28 cellular contexts compared by ENCODE assay signal in genomic region chr14:35167496-35167895, GRCh38.
"Had no signal": no experiment of that assay in that cellular context is flagged by ENCODE, and none has a peak within 500 bp of the region (broad histone marks: within the 10 kb centered on the region; RNA-seq: fewer than 3 reads in every experiment).

No MANE protein-coding gene starts in this region.

- FAIRE-seq: small intestine, urothelium cell line had no signal

- H3K4me3 Mint-ChIP-seq: nephron; neural progenitor cell; stimulated activated effector memory CD8-positive, alpha-beta T cell treated with anti-CD3 and anti-CD28 coated beads, Interleukin-12 subunit alpha, Interleukin-12 subunit beta, amount 100 ng/mL, for 72 hours; stimulated activated naive B cell treated with anti-CD40 and anti-IgM and Interleukin-4, amounts not matched to agents 10 μg/mL and 1 μg/mL and 100 μg/mL, for 72 hours; stimulated activated naive CD8-positive, alpha-beta T cell treated with anti-CD3 and anti-CD28 coated beads, Interleukin-15, Interleukin-2, amounts not matched to agents 100 ng/mL and 50 ng/mL, for 24 hours had no signal

- ATAC-seq: psoas muscle; right cardiac atrium; right lobe of liver; stimulated activated effector memory CD8-positive, alpha-beta T cell treated with anti-CD3 and anti-CD28 coated beads, Interleukin-12 subunit alpha, Interleukin-12 subunit beta, amount 100 ng/mL, for 72 hours; stimulated activated naive B cell treated with anti-CD40 and anti-IgM and Interleukin-4, amounts not matched to agents 10 μg/mL and 1 μg/mL and 100 μg/mL, for 72 hours had no signal

- H3K27me3 Mint-ChIP-seq: progenitor cell of endocrine pancreas; stimulated activated naive B cell treated with anti-CD40 and anti-IgM and Interleukin-4, amounts not matched to agents 10 μg/mL and 1 μg/mL and 100 μg/mL, for 72 hours; stimulated activated naive CD8-positive, alpha-beta T cell treated with anti-CD3 and anti-CD28 coated beads, Interleukin-15, Interleukin-2, amounts not matched to agents 100 ng/mL and 50 ng/mL, for 24 hours had no signal

- H3K9ac ChIP-seq: neural progenitor cell, parathyroid adenoma had no signal

- H3K9me3 ChIP-seq: ovary, psoas muscle, right lobe of liver, stomach, thoracic aorta, thyroid gland, tibial nerve, upper lobe of left lung, vagina had no signal

- DNase-seq: occipital lobe; ovary; posterior cingulate gyrus; psoas muscle; right cardiac atrium; right lobe of liver; sigmoid colon; small intestine; stimulated activated CD4-positive, alpha-beta T cell treated with anti-CD3 and anti-CD28 coated beads, Interleukin-15, amount 100 ng/mL, for 24 hours; stimulated activated CD4-positive, alpha-beta T cell treated with anti-CD3 and anti-CD28 coated beads, Interleukin-2, amount 100 ng/mL, for 24 hours; stimulated activated CD4-positive, alpha-beta T cell treated with anti-CD3 and anti-CD28 coated beads, Interleukin-2, amount 100 ng/mL, for 48 hours; stimulated activated CD4-positive, alpha-beta T cell treated with anti-CD3 and anti-CD28 coated beads, Interleukin-4, amount 100 ng/mL, for 24 hours; stimulated activated naive B cell treated with anti-CD40 and anti-IgM and Interleukin-4, amounts not matched to agents 10 μg/mL and 1 μg/mL and 100 μg/mL, for 72 hours; stimulated activated naive CD4-positive, alpha-beta T cell treated with Interleukin-2 at 50 U/mL for 16 hours; stomach; thyroid gland; trophoblast cell; upper lobe of left lung had no signal

- H3K4me1 Mint-ChIP-seq: nephron, neural progenitor cell had no signal

- H3K4me3 ChIP-seq: neural progenitor cell, ovary, psoas muscle, right lobe of liver, sigmoid colon, stomach, thoracic aorta, thyroid gland, tibial nerve, upper lobe of left lung, vagina had no signal

- H3K27ac Mint-ChIP-seq: nephron; neural progenitor cell; progenitor cell of endocrine pancreas; stimulated activated effector memory CD8-positive, alpha-beta T cell treated with anti-CD3 and anti-CD28 coated beads, Interleukin-12 subunit alpha, Interleukin-12 subunit beta, amount 100 ng/mL, for 72 hours; stimulated activated naive B cell treated with anti-CD40 and anti-IgM and Interleukin-4, amounts not matched to agents 10 μg/mL and 1 μg/mL and 100 μg/mL, for 72 hours; stimulated activated naive CD8-positive, alpha-beta T cell treated with anti-CD3 and anti-CD28 coated beads, Interleukin-15, Interleukin-2, amounts not matched to agents 100 ng/mL and 50 ng/mL, for 24 hours had no signal

- H3K36me3 ChIP-seq: neural progenitor cell, ovary, right lobe of liver, sigmoid colon, thoracic aorta, thyroid gland, upper lobe of left lung, vagina had no signal

- H3K27ac ChIP-seq: neural progenitor cell, ovary, parathyroid adenoma, psoas muscle, right lobe of liver, sigmoid colon, stomach, thoracic aorta, thyroid gland, tibial nerve, upper lobe of left lung, vagina had no signal

- H3K9me3 Mint-ChIP-seq: stimulated activated naive CD8-positive, alpha-beta T cell treated with anti-CD3 and anti-CD28 coated beads, Interleukin-15, Interleukin-2, amounts not matched to agents 100 ng/mL and 50 ng/mL, for 24 hours had no signal
